ENCODE assay signal across 8 cellular contexts in genomic region chr19:36838784-36839324, GRCh38. TPM values are rescaled to one million over a fixed set of nuclear protein-coding genes. Genes with fewer than 3 reads are reported as not detected.
DNase-seq lines count a peak whose midpoint lies in the region; ATAC-seq and TF ChIP-seq lines count a peak whose summit lies in the region.
"Had no signal": no experiment of that assay in that cellular context is flagged by ENCODE, and none has a peak within 500 bp of the region (broad histone marks: within the 10 kb centered on the region; RNA-seq: fewer than 3 reads in every experiment).

No MANE protein-coding gene starts in this region.

- no peak for TF ChIP-seq EP300 in SK-N-SH (IDR thresholded peaks at IDR 0.05; ENCODE audit: borderline replicate concordance in 1 of 2, low read depth in 1 of 2, low read length in 1 of 2)

- H3K27me3 Mint-ChIP-seq in stimulated activated naive B cell treated with anti-CD40 and anti-IgM and Interleukin-4, amounts not matched to agents 10 μg/mL and 1 μg/mL and 100 μg/mL, for 72 hours, result no peaks in the 10 kb centered on the region
- H3K27me3 Mint-ChIP-seq: effector memory CD8-positive, alpha-beta T cell had no signal

- H3K27ac Mint-ChIP-seq in stimulated activated naive B cell treated with anti-CD40 and anti-IgM and Interleukin-4, amounts not matched to agents 10 μg/mL and 1 μg/mL and 100 μg/mL, for 72 hours, result peak overlapping the region; percentile 65
- H3K27ac Mint-ChIP-seq in stimulated activated effector memory CD8-positive, alpha-beta T cell treated with anti-CD3 and anti-CD28 coated beads, Interleukin-12 subunit alpha, Interleukin-12 subunit beta, amount 100 ng/mL, for 72 hours, result no peak overlapping the region
- H3K27ac Mint-ChIP-seq: effector memory CD8-positive, alpha-beta T cell had no signal

- H3F3A ChIP-seq in SK-N-SH (replicated peaks; ENCODE audit: insufficient read depth), result no peaks in the 10 kb centered on the region

- H3K4me3 ChIP-seq in SK-N-SH (ENCODE audit: low read depth in 2 of 2, low read length in 1 of 2) (peak overlapping the region; percentile 57 to 76), hepatocyte (peak overlapping the region; percentile 70)

- no peak for TF ChIP-seq RAD21 in SK-N-SH (IDR thresholded peaks at IDR 0.05; ENCODE audit: low read length)

- H3K4me3 Mint-ChIP-seq in stimulated activated naive B cell treated with anti-CD40 and anti-IgM and Interleukin-4, amounts not matched to agents 10 μg/mL and 1 μg/mL and 100 μg/mL, for 72 hours, result no peak overlapping the region
- no peak overlapping the region for H3K4me3 Mint-ChIP-seq in stimulated activated effector memory CD8-positive, alpha-beta T cell treated with anti-CD3 and anti-CD28 coated beads, Interleukin-12 subunit alpha, Interleukin-12 subunit beta, amount 100 ng/mL, for 72 hours
- H3K4me3 Mint-ChIP-seq: effector memory CD8-positive, alpha-beta T cell had no signal

- TF ChIP-seq CTCF in SK-N-SH (IDR thresholded peaks at IDR 0.05), result no peak
- TF ChIP-seq CTCF in hepatocyte (IDR thresholded peaks at IDR 0.05; ENCODE audit: poor library complexity), result no peak

- H3K4me1 ChIP-seq in SK-N-SH (ENCODE audit: control insufficient read depth in 1 of 2, insufficient read depth in 2 of 2, low read depth in 1 of 2, low read length in 1 of 2) (peaks cover 0 to 5% of the 10 kb centered on the region in 2 experiments; a peak in 1 of 4 replicates), hepatocyte (ENCODE audit: insufficient read depth) (peaks cover 14% of the 10 kb centered on the region)

- H3K27ac ChIP-seq in SK-N-SH (ENCODE audit: low read depth in 2 of 2, low read length in 1 of 2), result peak overlapping the region; percentile 71 to 98
- H3K27ac ChIP-seq in hepatocyte, result peak overlapping the region; percentile 97

- peaks cover 0 to 33% of the 10 kb centered on the region in 2 experiments for H3K36me3 ChIP-seq in SK-N-SH (replicated peaks in 1 of 2; ENCODE audit: control insufficient read depth in 1 of 2, insufficient read depth in 2 of 2, low read length in 1 of 2)
- H3K36me3 ChIP-seq in hepatocyte (replicated peaks; ENCODE audit: insufficient read depth, low read depth), result no peaks in the 10 kb centered on the region

- CTCF ChIA-PET in SK-N-SH (lab: Yijun Ruan, JAX), result interaction anchor here (1.5 kb wide), 1 partner anchor 11 kb away, joined by 5 read pairs; the partner anchor contains the start of gene ZNF345

- peak overlapping the region; percentile 79 for H3K9ac ChIP-seq in SK-N-SH

- H3K9me2 ChIP-seq in SK-N-SH, result no peaks in the 10 kb centered on the region
- no peaks in the 10 kb centered on the region for H3K9me2 ChIP-seq in hepatocyte (replicated peaks; ENCODE audit: insufficient read depth)

- H3K79me2 ChIP-seq in SK-N-SH (ENCODE audit: insufficient read depth), result peaks cover 34% of the 10 kb centered on the region
- H3K79me2 ChIP-seq in hepatocyte, result peaks cover 54% of the 10 kb centered on the region

- H2AFZ ChIP-seq in SK-N-SH (ENCODE audit: low read depth), result peak overlapping the region; percentile 92
- peak overlapping the region; percentile 98 for H2AFZ ChIP-seq in hepatocyte

- H3K4me2 ChIP-seq in SK-N-SH (peak overlapping the region; percentile 83), hepatocyte (peak overlapping the region; percentile 89)

- peaks cover 6 to 10% of the 10 kb centered on the region in 2 donors for H3K9me3 Mint-ChIP-seq in stimulated activated naive B cell treated with anti-CD40 and anti-IgM and Interleukin-4, amounts not matched to agents 10 μg/mL and 1 μg/mL and 100 μg/mL, for 72 hours
- peaks cover 2% of the 10 kb centered on the region for H3K9me3 Mint-ChIP-seq in stimulated activated effector memory CD8-positive, alpha-beta T cell treated with anti-CD3 and anti-CD28 coated beads, Interleukin-12 subunit alpha, Interleukin-12 subunit beta, amount 100 ng/mL, for 72 hours
- H3K9me3 Mint-ChIP-seq: effector memory CD8-positive, alpha-beta T cell had no signal

- DNase-seq in SK-N-SH (no peak), hepatocyte (ENCODE audit: low spot score) (no peak), D341Med (ENCODE audit: low spot score) (no peak)
- DNase-seq in stimulated activated naive B cell treated with anti-CD40 and anti-IgM and Interleukin-4, amounts not matched to agents 10 μg/mL and 1 μg/mL and 100 μg/mL, for 72 hours, result no peak
- no peak for DNase-seq in stimulated activated effector memory CD8-positive, alpha-beta T cell treated with anti-CD3 and anti-CD28 coated beads, Interleukin-12 subunit alpha, Interleukin-12 subunit beta, amount 100 ng/mL, for 72 hours (ENCODE audit: low spot score in 2 of 2)

- H4K20me1 ChIP-seq in SK-N-SH (ENCODE audit: insufficient read depth) (no peaks in the 10 kb centered on the region), hepatocyte (ENCODE audit: insufficient read depth, poor library complexity, severe bottlenecking) (no peaks in the 10 kb centered on the region)

- peak; percentile 9 for ATAC-seq in GM21825 (IDR thresholded peaks at IDR 0.05; ENCODE audit: unreplicated experiment)
- ATAC-seq in stimulated activated naive B cell treated with anti-CD40 and anti-IgM and Interleukin-4, amounts not matched to agents 10 μg/mL and 1 μg/mL and 100 μg/mL, for 72 hours (replicated peaks), result no peak
- no peak for ATAC-seq in GM21360 (IDR thresholded peaks at IDR 0.05; ENCODE audit: unreplicated experiment)
- ATAC-seq in stimulated activated effector memory CD8-positive, alpha-beta T cell treated with anti-CD3 and anti-CD28 coated beads, Interleukin-12 subunit alpha, Interleukin-12 subunit beta, amount 100 ng/mL, for 72 hours, result no peak

- POLR2A ChIA-PET in SK-N-SH (lab: Yijun Ruan, JAX), result interaction anchor here (1.0 to 2.8 kb wide), 2 partner anchors 11 to 78 kb away, joined by 3 to 67 read pairs; partner anchors contain the start of genes ZNF345 and ZNF568

- 0 out of 2 replicates have a peak, but pooled peaks cover 6% of the 10 kb centered on the region for H3K9me3 ChIP-seq in SK-N-SH
- peaks cover 17% of the 10 kb centered on the region for H3K9me3 ChIP-seq in hepatocyte (ENCODE audit: low read depth)

- 22% methylated on average over 10 of the region's 12 CpGs for WGBS in SK-N-SH (ENCODE audit: low lambda C conversion rate)
- 18% methylated on average over 12 of the region's 12 CpGs for WGBS in hepatocyte (ENCODE audit: low lambda C conversion rate, missing lambda C conversion rate)

- H3K27me3 ChIP-seq in SK-N-SH (ENCODE audit: insufficient read depth), result no peaks in the 10 kb centered on the region
- H3K27me3 ChIP-seq in hepatocyte, result no peaks in the 10 kb centered on the region

- H3K36me3 Mint-ChIP-seq in stimulated activated naive B cell treated with anti-CD40 and anti-IgM and Interleukin-4, amounts not matched to agents 10 μg/mL and 1 μg/mL and 100 μg/mL, for 72 hours, result peaks cover 38 to 46% of the 10 kb centered on the region in 2 donors
- peaks cover 26% of the 10 kb centered on the region for H3K36me3 Mint-ChIP-seq in stimulated activated effector memory CD8-positive, alpha-beta T cell treated with anti-CD3 and anti-CD28 coated beads, Interleukin-12 subunit alpha, Interleukin-12 subunit beta, amount 100 ng/mL, for 72 hours

- H3K4me1 Mint-ChIP-seq in stimulated activated naive B cell treated with anti-CD40 and anti-IgM and Interleukin-4, amounts not matched to agents 10 μg/mL and 1 μg/mL and 100 μg/mL, for 72 hours, result peaks cover 3 to 16% of the 10 kb centered on the region in 2 donors
- peaks cover 6% of the 10 kb centered on the region for H3K4me1 Mint-ChIP-seq in stimulated activated effector memory CD8-positive, alpha-beta T cell treated with anti-CD3 and anti-CD28 coated beads, Interleukin-12 subunit alpha, Interleukin-12 subunit beta, amount 100 ng/mL, for 72 hours

TF ChIP-seq in SK-N-SH, 30 proteins besides CTCF, POLR2A, EP300 and RAD21:
- no peak for TF ChIP-seq GATA2 (CRISPR knock-in tag; IDR thresholded peaks at IDR 0.05)
- 0 out of 2 replicates have a peak, but pooled peaks have one; percentile 1 for TF ChIP-seq USF1 (IDR thresholded peaks at IDR 0.05; ENCODE audit: borderline replicate concordance, low read depth)
- 0 out of 2 replicates have a peak, but pooled peaks have one; percentile 23 for TF ChIP-seq FOXJ3 (CRISPR knock-in tag; IDR thresholded peaks at IDR 0.05)

RNA-seq across cellular contexts. Expression of gene ZNF790, which starts 0.7 kb away (rescaled TPM):
- 2.2 and 3.1 TPM in 2 replicates for polyA plus RNA-seq in SK-N-SH (2012; rRNA removed)
- polyA plus RNA-seq in SK-N-SH (2012; cell fraction: cytosol; rRNA removed), result 2.7 and 3.1 TPM in 2 replicates
- polyA plus RNA-seq in SK-N-SH (2012; cell fraction: nucleus; rRNA removed), result 1.2 and 2.0 TPM in 2 replicates
- 8.7 and 13.8 TPM in 2 replicates for total RNA-seq in hepatocyte
- polyA plus RNA-seq in hepatocyte, result 2.4 and 4.0 TPM in 2 replicates

RNA-seq across cellular contexts. Expression of gene ZNF345, which starts 11.8 kb away (rescaled TPM):
- 2.4 and 4.2 TPM in 2 replicates for polyA plus RNA-seq in SK-N-SH (2012; rRNA removed)
- polyA plus RNA-seq in SK-N-SH (2012; cell fraction: cytosol; rRNA removed), result 2.5 and 2.8 TPM in 2 replicates
- 4.2 and 9.3 TPM in 2 replicates for polyA plus RNA-seq in SK-N-SH (2012; cell fraction: nucleus; rRNA removed)
- total RNA-seq in hepatocyte, result 4.8 and 7.9 TPM in 2 replicates
- polyA plus RNA-seq in hepatocyte, result 5.8 and 6.0 TPM in 2 replicates
